Comparison of ENCODE assay signal across 18 cellular contexts in the genomic region with DNA sequence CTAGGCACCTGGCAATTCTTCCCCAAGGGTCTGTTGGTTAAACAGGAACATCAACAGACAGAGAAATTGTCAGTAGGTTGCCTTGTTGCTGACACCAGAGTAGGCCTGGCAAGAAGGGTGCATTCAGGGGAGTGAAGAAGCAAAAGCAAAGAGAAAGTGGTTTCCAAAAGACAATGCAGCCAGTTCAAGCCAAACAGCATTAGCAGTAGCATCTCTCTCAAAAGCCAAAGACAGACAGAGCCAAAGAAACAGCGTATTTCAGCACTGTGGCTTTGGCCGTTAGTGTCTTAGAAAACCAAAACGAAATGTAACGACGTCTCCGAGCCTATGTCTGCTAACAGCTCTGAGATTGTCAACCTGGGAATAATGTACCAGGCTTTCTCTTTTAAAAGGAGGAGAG.
A peak's percentile ranks its signal among the peaks of the same experiment; 100 is the strongest.
DNase-seq lines count a peak whose midpoint lies in the region; ATAC-seq and TF ChIP-seq lines count a peak whose summit lies in the region.
"Had no signal": no experiment of that assay in that cellular context is flagged by ENCODE, and none has a peak within 500 bp of the region (broad histone marks: within the 10 kb centered on the region; RNA-seq: fewer than 3 reads in every experiment).

No MANE protein-coding gene starts in this region.

- H3K36me3 Mint-ChIP-seq in neural progenitor cell, result no peaks in the 10 kb centered on the region
- H3K36me3 Mint-ChIP-seq: CD4-positive, CD25-positive, alpha-beta regulatory T cell; CD8-positive, alpha-beta memory T cell had no signal

- no peak overlapping the region for H2AK5ac ChIP-seq in IMR-90 (ENCODE audit: low read depth, low read length)

- no peak overlapping the region for H2BK5ac ChIP-seq in IMR-90 (ENCODE audit: low read depth, low read length, poor library complexity, severe bottlenecking)

- no peaks in the 10 kb centered on the region for H3F3A ChIP-seq in neural progenitor cell (ENCODE audit: low read depth)

- H3K79me2 ChIP-seq in neural progenitor cell (ENCODE audit: low read depth), result no peaks in the 10 kb centered on the region

- no CpG with 5 or more reads among the region's 6 CpGs for WGBS in IMR-90 (ENCODE audit: extremely low coverage in 2 of 2, insufficient read length in 1 of 2), 2 experiments

- H2AK9ac ChIP-seq in IMR-90 (replicated peaks; ENCODE audit: low read depth, low read length, poor library complexity), result peak overlapping the region; percentile 15

- POLR2A ChIA-PET in IMR-90 (lab: Charles Lee; ENCODE audit: unreplicated experiment), result no interaction called here

- H3K4me2 ChIP-seq in IMR-90 (ENCODE audit: low read depth, low read length) (no peak overlapping the region), neural progenitor cell (no peak overlapping the region)

- H2BK20ac ChIP-seq in IMR-90 (ENCODE audit: low read depth, low read length), result no peak overlapping the region

- no peak for ATAC-seq in IMR-90 (ENCODE audit: low read depth)
- ATAC-seq: HCT116 had no signal

- H3K27me3 ChIP-seq in IMR-90 (ENCODE audit: control insufficient read depth, insufficient read depth, low read length) (peaks cover 23% of the 10 kb centered on the region), neural progenitor cell (no peaks in the 10 kb centered on the region), uterus (no peaks in the 10 kb centered on the region), brain microvascular endothelial cell (replicated peaks) (no peaks in the 10 kb centered on the region)
- H3K27me3 ChIP-seq: BE2C had no signal

- no peak for TF ChIP-seq RAD21 in IMR-90 (IDR thresholded peaks at IDR 0.05; ENCODE audit: low read length)

- intact Hi-C loops in IMR-90 (cut with micrococcal nuclease), result no loop called here
- intact Hi-C loops in uterus (cut with DNase I; ENCODE audit: low total_unique reads), result no loop called here

- H3K36me3 ChIP-seq in IMR-90 (ENCODE audit: control insufficient read depth, insufficient read depth, low read length) (no peaks in the 10 kb centered on the region), neural progenitor cell (no peaks in the 10 kb centered on the region), uterus (no peaks in the 10 kb centered on the region), brain microvascular endothelial cell (replicated peaks) (no peaks in the 10 kb centered on the region)
- H3K36me3 ChIP-seq: BE2C had no signal

- no peaks in the 10 kb centered on the region; the same call in 1 of the 2 replicates for H3K9me1 ChIP-seq in IMR-90 (ENCODE audit: insufficient read depth, low read length)

- H2AFZ ChIP-seq in IMR-90 (replicated peaks; ENCODE audit: low read length, poor library complexity), result no peak overlapping the region
- H2AFZ ChIP-seq in neural progenitor cell (replicated peaks), result peak overlapping the region; percentile 2

- peaks cover 9% of the 10 kb centered on the region for H3K4me1 Mint-ChIP-seq in neural progenitor cell
- H3K4me1 Mint-ChIP-seq: CD4-positive, CD25-positive, alpha-beta regulatory T cell; CD8-positive, alpha-beta memory T cell had no signal

- H3K9me3 Mint-ChIP-seq in neural progenitor cell, result no peaks in the 10 kb centered on the region
- H3K9me3 Mint-ChIP-seq: CD8-positive, alpha-beta memory T cell; HFFc6; IgD-negative memory B cell had no signal

- no peaks in the 10 kb centered on the region for H3K79me1 ChIP-seq in IMR-90 (ENCODE audit: low read depth in 1 of 2, low read length in 2 of 2)

- H4K5ac ChIP-seq in IMR-90 (ENCODE audit: low read depth, low read length), result no peak overlapping the region

- H3K27ac ChIP-seq in IMR-90 (ENCODE audit: insufficient read depth, low read length), result no peak overlapping the region
- no peak overlapping the region for H3K27ac ChIP-seq in neural progenitor cell
- peak overlapping the region; percentile 52 to 82 for H3K27ac ChIP-seq in uterus
- no peak overlapping the region for H3K27ac ChIP-seq in brain microvascular endothelial cell

- no peak overlapping the region for H3K27ac Mint-ChIP-seq in neural progenitor cell
- H3K27ac Mint-ChIP-seq: CD4-positive, CD25-positive, alpha-beta regulatory T cell; CD8-positive, alpha-beta memory T cell; HFFc6; IgD-negative memory B cell had no signal

- H3K9ac ChIP-seq in IMR-90 (ENCODE audit: low read depth, low read length) (no peak overlapping the region), neural progenitor cell (no peak overlapping the region)

- CTCF ChIA-PET in IMR-90 (lab: Yijun Ruan, JAX), result no interaction called here

- H3K56ac ChIP-seq in IMR-90 (ENCODE audit: extremely low read depth, insufficient read depth, low read length), result no peak overlapping the region

- DNase-seq in EH (ENCODE audit: low read depth) (peak; percentile 12), IMR-90 (no peak), neural progenitor cell (ENCODE audit: low spot score) (no peak), uterus (no peak), brain microvascular endothelial cell (no peak), NAMALWA (ENCODE audit: low spot score) (no peak), NCI-H1930 (lab: John Stamatoyannopoulos, UW) (no peak)
- DNase-seq: BE2C; C1 segment of cervical spinal cord; CD4-positive, CD25-positive, alpha-beta regulatory T cell; CD8-positive, alpha-beta memory T cell; GF-D8; GOT3; H7; HFFc6 had no signal

- no peak overlapping the region for H3K14ac ChIP-seq in IMR-90 (replicated peaks; ENCODE audit: low read depth, low read length)

- H2BK15ac ChIP-seq in IMR-90 (ENCODE audit: low read depth, low read length), result no peak overlapping the region

- H4K91ac ChIP-seq in IMR-90 (ENCODE audit: insufficient read depth, low read depth, low read length), result no peak overlapping the region

- H3K4me1 ChIP-seq in IMR-90 (ENCODE audit: control insufficient read depth, insufficient read depth, low read length) (peaks cover 2% of the 10 kb centered on the region; the same call in 1 of the 2 replicates), neural progenitor cell (no peaks in the 10 kb centered on the region), uterus (no peaks in the 10 kb centered on the region)
- H3K4me1 ChIP-seq: Caco-2 had no signal

- H3K4me3 Mint-ChIP-seq in neural progenitor cell, result no peak overlapping the region
- H3K4me3 Mint-ChIP-seq: CD4-positive, CD25-positive, alpha-beta regulatory T cell; CD8-positive, alpha-beta memory T cell; HFFc6 had no signal

- H2BK120ac ChIP-seq in IMR-90 (ENCODE audit: low read depth, low read length), result no peak overlapping the region

- H3K18ac ChIP-seq in IMR-90 (ENCODE audit: low read depth, low read length), result no peak overlapping the region

- no TSS peak for BruUV-seq in IMR-90 (replicated peaks; lab: Mats Ljungman, UMichigan)

- TF ChIP-seq POLR2A in IMR-90 (IDR thresholded peaks at IDR 0.05; ENCODE audit: low read depth, low read length) (no peak), uterus (IDR thresholded peaks at IDR 0.05) (no peak)

- H3K4ac ChIP-seq in IMR-90 (ENCODE audit: low read depth, low read length), result no peak overlapping the region

- no peak overlapping the region for H4K8ac ChIP-seq in IMR-90 (ENCODE audit: low read depth in 2 of 2, low read length in 2 of 2)

- H3K9me3 ChIP-seq in IMR-90 (ENCODE audit: control insufficient read depth, insufficient read depth, low read length) (no peaks in the 10 kb centered on the region), neural progenitor cell (ENCODE audit: low read depth) (no peaks in the 10 kb centered on the region), uterus (no peaks in the 10 kb centered on the region)
- H3K9me3 ChIP-seq: BE2C, Caco-2 had no signal

- dilution Hi-C loops in IMR-90 (cut with HindIII; ENCODE audit: low sequenced_read_pairs, unreplicated experiment), result no loop called here

- H4K20me1 ChIP-seq in IMR-90 (ENCODE audit: insufficient read depth, low read length) (no peaks in the 10 kb centered on the region), neural progenitor cell (ENCODE audit: low read depth) (no peaks in the 10 kb centered on the region)

- no peaks in the 10 kb centered on the region for H3K27me3 Mint-ChIP-seq in neural progenitor cell (ENCODE audit: insufficient read depth, low read depth)
- H3K27me3 Mint-ChIP-seq: CD4-positive, CD25-positive, alpha-beta regulatory T cell had no signal

- H3K4me3 ChIP-seq in IMR-90 (ENCODE audit: insufficient read depth, low read depth, low read length), result no peak overlapping the region
- no peak overlapping the region for H3K4me3 ChIP-seq in neural progenitor cell
- H3K4me3 ChIP-seq in uterus, result no peak overlapping the region
- H3K4me3 ChIP-seq in brain microvascular endothelial cell (ENCODE audit: low read depth, low read length), result no peak overlapping the region

- no peak overlapping the region for H3K23ac ChIP-seq in IMR-90 (ENCODE audit: low read depth, low read length)

- in situ Hi-C loops in IMR-90 (cut with MboI; ENCODE audit: low sequenced_read_pairs), result no loop called here
- in situ Hi-C loops in brain microvascular endothelial cell (cut with HindIII; ENCODE audit: low pct_ligation_motif_present, low sequenced_read_pairs), result no loop called here

- TF ChIP-seq CTCF in IMR-90 (conservative IDR thresholded peaks at IDR 0.05; ENCODE audit: low read depth, low read length) (no peak), neural progenitor cell (IDR thresholded peaks at IDR 0.05) (no peak), uterus (IDR thresholded peaks at IDR 0.05) (no peak), brain microvascular endothelial cell (IDR thresholded peaks at IDR 0.05; ENCODE audit: low read depth, low read length, missing control alignments) (no peak)

TF ChIP-seq in IMR-90, 13 proteins besides CTCF, POLR2A, EP300 and RAD21 (continues in another document):
- no peak for TF ChIP-seq BHLHE40 (IDR thresholded peaks at IDR 0.05; ENCODE audit: low read depth, low read length)
- TF ChIP-seq, protein P1, sequence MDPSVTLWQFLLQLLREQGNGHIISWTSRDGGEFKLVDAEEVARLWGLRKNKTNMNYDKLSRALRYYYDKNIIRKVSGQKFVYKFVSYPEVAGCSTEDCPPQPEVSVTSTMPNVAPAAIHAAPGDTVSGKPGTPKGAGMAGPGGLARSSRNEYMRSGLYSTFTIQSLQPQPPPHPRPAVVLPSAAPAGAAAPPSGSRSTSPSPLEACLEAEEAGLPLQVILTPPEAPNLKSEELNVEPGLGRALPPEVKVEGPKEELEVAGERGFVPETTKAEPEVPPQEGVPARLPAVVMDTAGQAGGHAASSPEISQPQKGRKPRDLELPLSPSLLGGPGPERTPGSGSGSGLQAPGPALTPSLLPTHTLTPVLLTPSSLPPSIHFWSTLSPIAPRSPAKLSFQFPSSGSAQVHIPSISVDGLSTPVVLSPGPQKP (IDR thresholded peaks at IDR 0.05; ENCODE audit: borderline replicate concordance, low read depth, low read length), result no peak
- no peak for TF ChIP-seq RCOR1 (IDR thresholded peaks at IDR 0.05; ENCODE audit: insufficient replicate concordance, low read length)
- TF ChIP-seq FOS (IDR thresholded peaks at IDR 0.05; ENCODE audit: low read depth, low read length), result no peak
- no peak for TF ChIP-seq MXI1 (IDR thresholded peaks at IDR 0.05; ENCODE audit: borderline replicate concordance, low read depth, low read length)
- TF ChIP-seq RFX5 (IDR thresholded peaks at IDR 0.05; ENCODE audit: low read depth, low read length), result no peak
- no peak for TF ChIP-seq NFE2L2 (IDR thresholded peaks at IDR 0.05; ENCODE audit: low read depth, low read length)
- no peak for TF ChIP-seq CEBPB (IDR thresholded peaks at IDR 0.05; ENCODE audit: low read depth, low read length)
- TF ChIP-seq CHD1 (IDR thresholded peaks at IDR 0.05; ENCODE audit: low read depth, low read length), result no peak
- TF ChIP-seq MAZ (IDR thresholded peaks at IDR 0.05; ENCODE audit: borderline replicate concordance, low read depth, low read length), result no peak

Comparison
In these comparisons a context has a peak if more than half of its experiments do, and no peak if none do; other contexts are left out.
1. H3K27ac ChIP-seq: peak in uterus (2 of 2); none in IMR-90 (single experiment), neural progenitor cell (single experiment) and brain microvascular endothelial cell (single experiment).